Comparison of ENCODE assay signal across 1 cellular context in the genomic region with DNA sequence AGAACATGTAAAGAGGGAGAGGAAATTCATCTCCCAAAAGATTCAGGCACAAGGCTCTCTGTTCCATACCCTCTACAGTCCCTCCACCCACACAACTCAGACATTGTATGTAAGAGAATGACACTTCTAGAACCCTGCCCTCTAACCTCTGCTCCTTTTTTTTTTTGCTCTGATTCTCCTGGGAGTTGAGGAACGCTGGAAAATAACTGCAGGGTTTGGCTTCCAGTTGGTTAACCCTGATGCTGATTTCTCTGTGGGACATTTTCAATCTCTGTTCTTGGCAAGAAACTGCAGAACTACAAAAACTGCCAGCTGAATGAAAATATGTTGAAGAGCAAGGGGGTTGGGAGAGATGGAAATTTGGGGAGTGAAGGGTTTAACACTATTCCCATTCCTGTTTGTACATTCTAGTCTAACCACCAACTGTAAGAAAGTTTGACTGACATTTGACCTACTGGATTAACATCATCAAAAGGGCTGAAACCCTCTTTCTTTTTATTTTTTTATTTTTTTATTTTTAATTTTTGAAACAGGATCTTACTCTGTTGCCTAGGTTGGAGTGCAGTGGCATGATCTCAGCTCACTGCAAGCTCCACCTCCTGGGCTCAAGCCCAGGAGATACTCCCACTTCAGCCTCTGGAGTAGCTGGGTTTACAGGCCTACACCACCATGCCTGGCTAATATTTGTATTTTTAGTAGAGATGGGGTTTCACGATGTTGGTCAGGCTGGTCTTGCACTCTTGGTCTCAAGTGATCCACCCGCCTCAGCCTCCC.
TF ChIP-seq lines count a peak whose summit lies in the region.

No MANE protein-coding gene starts in this region.

TF ChIP-seq in HEK293, 187 proteins besides CTCF, POLR2A, EP300 and RAD21:
- TF ChIP-seq, protein P1, sequence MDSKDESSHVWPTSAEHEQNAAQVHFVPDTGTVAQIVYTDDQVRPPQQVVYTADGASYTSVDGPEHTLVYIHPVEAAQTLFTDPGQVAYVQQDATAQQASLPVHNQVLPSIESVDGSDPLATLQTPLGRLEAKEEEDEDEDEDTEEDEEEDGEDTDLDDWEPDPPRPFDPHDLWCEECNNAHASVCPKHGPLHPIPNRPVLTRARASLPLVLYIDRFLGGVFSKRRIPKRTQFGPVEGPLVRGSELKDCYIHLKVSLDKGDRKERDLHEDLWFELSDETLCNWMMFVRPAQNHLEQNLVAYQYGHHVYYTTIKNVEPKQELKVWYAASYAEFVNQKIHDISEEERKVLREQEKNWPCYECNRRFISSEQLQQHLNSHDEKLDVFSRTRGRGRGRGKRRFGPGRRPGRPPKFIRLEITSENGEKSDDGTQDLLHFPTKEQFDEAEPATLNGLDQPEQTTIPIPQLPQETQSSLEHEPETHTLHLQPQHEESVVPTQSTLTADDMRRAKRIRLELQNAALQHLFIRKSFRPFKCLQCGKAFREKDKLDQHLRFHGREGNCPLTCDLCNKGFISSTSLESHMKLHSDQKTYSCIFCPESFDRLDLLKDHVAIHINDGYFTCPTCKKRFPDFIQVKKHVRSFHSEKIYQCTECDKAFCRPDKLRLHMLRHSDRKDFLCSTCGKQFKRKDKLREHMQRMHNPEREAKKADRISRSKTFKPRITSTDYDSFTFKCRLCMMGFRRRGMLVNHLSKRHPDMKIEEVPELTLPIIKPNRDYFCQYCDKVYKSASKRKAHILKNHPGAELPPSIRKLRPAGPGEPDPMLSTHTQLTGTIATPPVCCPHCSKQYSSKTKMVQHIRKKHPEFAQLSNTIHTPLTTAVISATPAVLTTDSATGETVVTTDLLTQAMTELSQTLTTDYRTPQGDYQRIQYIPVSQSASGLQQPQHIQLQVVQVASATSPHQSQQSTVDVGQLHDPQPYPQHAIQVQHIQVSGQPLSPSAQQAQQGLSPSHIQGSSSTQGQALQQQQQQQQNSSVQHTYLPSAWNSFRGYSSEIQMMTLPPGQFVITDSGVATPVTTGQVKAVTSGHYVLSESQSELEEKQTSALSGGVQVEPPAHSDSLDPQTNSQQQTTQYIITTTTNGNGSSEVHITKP (tag by site-specific recombination; IDR thresholded peaks at IDR 0.05) = peak; percentile 67
- TF ChIP-seq, protein P2, sequence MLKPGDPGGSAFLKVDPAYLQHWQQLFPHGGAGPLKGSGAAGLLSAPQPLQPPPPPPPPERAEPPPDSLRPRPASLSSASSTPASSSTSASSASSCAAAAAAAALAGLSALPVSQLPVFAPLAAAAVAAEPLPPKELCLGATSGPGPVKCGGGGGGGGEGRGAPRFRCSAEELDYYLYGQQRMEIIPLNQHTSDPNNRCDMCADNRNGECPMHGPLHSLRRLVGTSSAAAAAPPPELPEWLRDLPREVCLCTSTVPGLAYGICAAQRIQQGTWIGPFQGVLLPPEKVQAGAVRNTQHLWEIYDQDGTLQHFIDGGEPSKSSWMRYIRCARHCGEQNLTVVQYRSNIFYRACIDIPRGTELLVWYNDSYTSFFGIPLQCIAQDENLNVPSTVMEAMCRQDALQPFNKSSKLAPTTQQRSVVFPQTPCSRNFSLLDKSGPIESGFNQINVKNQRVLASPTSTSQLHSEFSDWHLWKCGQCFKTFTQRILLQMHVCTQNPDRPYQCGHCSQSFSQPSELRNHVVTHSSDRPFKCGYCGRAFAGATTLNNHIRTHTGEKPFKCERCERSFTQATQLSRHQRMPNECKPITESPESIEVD (tag by site-specific recombination; IDR thresholded peaks at IDR 0.05) = peak; percentile 53; the same call in 1 of the 2 replicates
- TF ChIP-seq ZNF302 (tag by site-specific recombination; IDR thresholded peaks at IDR 0.05; ENCODE audit: low read depth) = no peak
- TF ChIP-seq ZNF747 (tag by site-specific recombination; IDR thresholded peaks at IDR 0.05) = no peak
- peak; percentile 72 for TF ChIP-seq GFI1B (tag by site-specific recombination; IDR thresholded peaks at IDR 0.05)
- TF ChIP-seq, protein P3, sequence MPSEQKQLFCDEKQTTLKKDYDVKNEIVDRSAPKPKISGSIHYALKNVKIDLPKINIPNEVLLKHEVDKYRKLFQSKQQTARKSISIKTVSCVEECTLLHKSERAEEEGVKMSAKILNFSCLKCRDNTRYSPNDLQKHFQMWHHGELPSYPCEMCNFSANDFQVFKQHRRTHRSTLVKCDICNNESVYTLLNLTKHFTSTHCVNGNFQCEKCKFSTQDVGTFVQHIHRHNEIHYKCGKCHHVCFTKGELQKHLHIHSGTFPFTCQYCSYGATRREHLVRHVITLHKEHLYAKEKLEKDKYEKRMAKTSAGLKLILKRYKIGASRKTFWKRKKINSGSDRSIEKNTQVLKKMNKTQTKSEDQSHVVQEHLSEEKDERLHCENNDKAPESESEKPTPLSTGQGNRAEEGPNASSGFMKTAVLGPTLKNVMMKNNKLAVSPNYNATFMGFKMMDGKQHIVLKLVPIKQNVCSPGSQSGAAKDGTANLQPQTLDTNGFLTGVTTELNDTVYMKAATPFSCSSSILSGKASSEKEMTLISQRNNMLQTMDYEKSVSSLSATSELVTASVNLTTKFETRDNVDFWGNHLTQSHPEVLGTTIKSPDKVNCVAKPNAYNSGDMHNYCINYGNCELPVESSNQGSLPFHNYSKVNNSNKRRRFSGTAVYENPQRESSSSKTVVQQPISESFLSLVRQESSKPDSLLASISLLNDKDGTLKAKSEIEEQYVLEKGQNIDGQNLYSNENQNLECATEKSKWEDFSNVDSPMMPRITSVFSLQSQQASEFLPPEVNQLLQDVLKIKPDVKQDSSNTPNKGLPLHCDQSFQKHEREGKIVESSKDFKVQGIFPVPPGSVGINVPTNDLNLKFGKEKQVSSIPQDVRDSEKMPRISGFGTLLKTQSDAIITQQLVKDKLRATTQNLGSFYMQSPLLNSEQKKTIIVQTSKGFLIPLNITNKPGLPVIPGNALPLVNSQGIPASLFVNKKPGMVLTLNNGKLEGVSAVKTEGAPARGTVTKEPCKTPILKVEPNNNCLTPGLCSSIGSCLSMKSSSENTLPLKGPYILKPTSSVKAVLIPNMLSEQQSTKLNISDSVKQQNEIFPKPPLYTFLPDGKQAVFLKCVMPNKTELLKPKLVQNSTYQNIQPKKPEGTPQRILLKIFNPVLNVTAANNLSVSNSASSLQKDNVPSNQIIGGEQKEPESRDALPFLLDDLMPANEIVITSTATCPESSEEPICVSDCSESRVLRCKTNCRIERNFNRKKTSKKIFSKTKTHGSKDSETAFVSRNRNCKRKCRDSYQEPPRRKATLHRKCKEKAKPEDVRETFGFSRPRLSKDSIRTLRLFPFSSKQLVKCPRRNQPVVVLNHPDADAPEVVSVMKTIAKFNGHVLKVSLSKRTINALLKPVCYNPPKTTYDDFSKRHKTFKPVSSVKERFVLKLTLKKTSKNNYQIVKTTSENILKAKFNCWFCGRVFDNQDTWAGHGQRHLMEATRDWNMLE (tag by site-specific recombination; conservative IDR thresholded peaks at IDR 0.05; ENCODE audit: low read depth) = no peak
- TF ChIP-seq, protein P4, sequence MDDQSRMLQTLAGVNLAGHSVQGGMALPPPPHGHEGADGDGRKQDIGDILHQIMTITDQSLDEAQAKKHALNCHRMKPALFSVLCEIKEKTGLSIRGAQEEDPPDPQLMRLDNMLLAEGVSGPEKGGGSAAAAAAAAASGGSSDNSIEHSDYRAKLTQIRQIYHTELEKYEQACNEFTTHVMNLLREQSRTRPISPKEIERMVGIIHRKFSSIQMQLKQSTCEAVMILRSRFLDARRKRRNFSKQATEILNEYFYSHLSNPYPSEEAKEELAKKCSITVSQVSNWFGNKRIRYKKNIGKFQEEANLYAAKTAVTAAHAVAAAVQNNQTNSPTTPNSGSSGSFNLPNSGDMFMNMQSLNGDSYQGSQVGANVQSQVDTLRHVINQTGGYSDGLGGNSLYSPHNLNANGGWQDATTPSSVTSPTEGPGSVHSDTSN (CRISPR knock-in tag; IDR thresholded peaks at IDR 0.05) = no peak
- no peak for TF ChIP-seq ZNF24 (tag by site-specific recombination; IDR thresholded peaks at IDR 0.05)
- no peak for TF ChIP-seq ZNF2 (tag by site-specific recombination; IDR thresholded peaks at IDR 0.05)
- TF ChIP-seq ZFHX2 (tag by site-specific recombination; conservative IDR thresholded peaks at IDR 0.05) = 0 out of 2 replicates have a peak, but pooled peaks have one; percentile 10
- TF ChIP-seq MEIS1 (CRISPR knock-in tag; IDR thresholded peaks at IDR 0.05; ENCODE audit: borderline replicate concordance) = no peak
- TF ChIP-seq, protein P5, sequence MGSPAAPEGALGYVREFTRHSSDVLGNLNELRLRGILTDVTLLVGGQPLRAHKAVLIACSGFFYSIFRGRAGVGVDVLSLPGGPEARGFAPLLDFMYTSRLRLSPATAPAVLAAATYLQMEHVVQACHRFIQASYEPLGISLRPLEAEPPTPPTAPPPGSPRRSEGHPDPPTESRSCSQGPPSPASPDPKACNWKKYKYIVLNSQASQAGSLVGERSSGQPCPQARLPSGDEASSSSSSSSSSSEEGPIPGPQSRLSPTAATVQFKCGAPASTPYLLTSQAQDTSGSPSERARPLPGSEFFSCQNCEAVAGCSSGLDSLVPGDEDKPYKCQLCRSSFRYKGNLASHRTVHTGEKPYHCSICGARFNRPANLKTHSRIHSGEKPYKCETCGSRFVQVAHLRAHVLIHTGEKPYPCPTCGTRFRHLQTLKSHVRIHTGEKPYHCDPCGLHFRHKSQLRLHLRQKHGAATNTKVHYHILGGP (tag by site-specific recombination; IDR thresholded peaks at IDR 0.05) = no peak
- TF ChIP-seq ZNF394 (tag by site-specific recombination; IDR thresholded peaks at IDR 0.05; ENCODE audit: borderline replicate concordance) = peak; percentile 98
- TF ChIP-seq OSR2 (tag by site-specific recombination; IDR thresholded peaks at IDR 0.05) = peak; percentile 62; the same call in 1 of the 2 replicates
- TF ChIP-seq ZNF335 (tag by site-specific recombination; conservative IDR thresholded peaks at IDR 0.05) = peak; percentile 78
TF ChIP-seq in HEK293: peak in this region for 7.
